Comparison of ENCODE assay signal across 16 cellular contexts in genomic region chr12:24198936-24199644, GRCh38.
A peak's percentile ranks its signal among the peaks of the same experiment; 100 is the strongest.
DNase-seq lines count a peak whose midpoint lies in the region; ATAC-seq, FAIRE-seq and TF ChIP-seq lines count a peak whose summit lies in the region.
"Had no signal": no experiment of that assay in that cellular context is flagged by ENCODE, and none has a peak within 500 bp of the region (broad histone marks: within the 10 kb centered on the region; RNA-seq: fewer than 3 reads in every experiment).

No MANE protein-coding gene starts in this region.

- no peak for DNase-seq in HTR-8/SVneo (ENCODE audit: insufficient read length, low spot score)
- DNase-seq in cerebellum (ENCODE audit: low spot score) = peak; percentile 4
- no peak for DNase-seq in activated T-cell treated with anti-CD3 and anti-CD28 coated beads, Interleukin-2, amount 50 U/mL, for 72 hours
- DNase-seq in activated CD8-positive, alpha-beta T cell treated with anti-CD3 and anti-CD28 coated beads, Interleukin-2, amount 10 ng/mL, durations not matched to agents 7 days and 5 days = no peak
- DNase-seq in gastrocnemius medialis = no peak
- DNase-seq: activated T-cell treated with anti-CD3 and anti-CD28 coated beads, Interleukin-2, amount 50 U/mL, for 24 hours; left cardiac atrium; mucosa of descending colon; NCI-H1048; occipital lobe; small intestine; stomach had no signal

- peaks cover 30% of the 10 kb centered on the region for H3K4me1 ChIP-seq in skeletal muscle satellite cell (ENCODE audit: control insufficient read depth, insufficient read depth, low read length)
- no peaks in the 10 kb centered on the region for H3K4me1 ChIP-seq in gastrocnemius medialis

- no peaks in the 10 kb centered on the region for H3K27me3 Mint-ChIP-seq in activated T-cell treated with anti-CD3 and anti-CD28 coated beads, Interleukin-2, amount 50 U/mL, for 72 hours (ENCODE audit: low read depth)
- H3K27me3 Mint-ChIP-seq in activated CD8-positive, alpha-beta T cell treated with anti-CD3 and anti-CD28 coated beads, Interleukin-2, amount 10 ng/mL, durations not matched to agents 7 days and 5 days (ENCODE audit: low read depth) = no peaks in the 10 kb centered on the region
- H3K27me3 Mint-ChIP-seq: activated T-cell treated with anti-CD3 and anti-CD28 coated beads, Interleukin-2, amount 50 U/mL, for 24 hours had no signal

- POLR2A ChIA-PET in activated CD8-positive, alpha-beta T cell treated with anti-CD3 and anti-CD28 coated beads, Interleukin-2, amount 10 ng/mL, durations not matched to agents 7 days and 5 days (lab: Charles Lee) = no interaction called here

- peak; percentile 4 for FAIRE-seq in HTR-8/SVneo (lab: Jason Lieb, UNC)
- FAIRE-seq: small intestine, TTC549 had no signal

- in situ Hi-C loops in gastrocnemius medialis (cut with MboI; ENCODE audit: low sequenced_read_pairs in 4 of 4) = no loop called here

- H3K9me3 ChIP-seq in skeletal muscle satellite cell (replicated peaks; ENCODE audit: low read length) (no peaks in the 10 kb centered on the region), gastrocnemius medialis (no peaks in the 10 kb centered on the region)
- H3K9me3 ChIP-seq: stomach, vagina had no signal

- intact Hi-C loops in gastrocnemius medialis (cut with DNase I; ENCODE audit: low total_unique reads) = no loop called here

- H3K36me3 Mint-ChIP-seq in activated T-cell treated with anti-CD3 and anti-CD28 coated beads, Interleukin-2, amount 50 U/mL, for 72 hours (ENCODE audit: insufficient read depth in 2 of 2) = no peaks in the 10 kb centered on the region
- H3K36me3 Mint-ChIP-seq in activated CD8-positive, alpha-beta T cell treated with anti-CD3 and anti-CD28 coated beads, Interleukin-2, amount 10 ng/mL, durations not matched to agents 7 days and 5 days (ENCODE audit: low read depth) = no peaks in the 10 kb centered on the region

- no peak overlapping the region for H3K27ac Mint-ChIP-seq in activated T-cell treated with anti-CD3 and anti-CD28 coated beads, Interleukin-2, amount 50 U/mL, for 72 hours
- H3K27ac Mint-ChIP-seq in activated CD8-positive, alpha-beta T cell treated with anti-CD3 and anti-CD28 coated beads, Interleukin-2, amount 10 ng/mL, durations not matched to agents 7 days and 5 days = no peak overlapping the region
- H3K27ac Mint-ChIP-seq: activated T-cell treated with anti-CD3 and anti-CD28 coated beads, Interleukin-2, amount 50 U/mL, for 24 hours had no signal

- no peak overlapping the region for H3K9ac ChIP-seq in skeletal muscle satellite cell (ENCODE audit: low read depth, low read length)

- no peaks in the 10 kb centered on the region for H3K4me1 Mint-ChIP-seq in activated T-cell treated with anti-CD3 and anti-CD28 coated beads, Interleukin-2, amount 50 U/mL, for 72 hours (ENCODE audit: low read depth)
- H3K4me1 Mint-ChIP-seq in activated CD8-positive, alpha-beta T cell treated with anti-CD3 and anti-CD28 coated beads, Interleukin-2, amount 10 ng/mL, durations not matched to agents 7 days and 5 days (ENCODE audit: low read depth) = no peaks in the 10 kb centered on the region

- H3K4me3 Mint-ChIP-seq in activated T-cell treated with anti-CD3 and anti-CD28 coated beads, Interleukin-2, amount 50 U/mL, for 72 hours = no peak overlapping the region
- no peak overlapping the region for H3K4me3 Mint-ChIP-seq in activated CD8-positive, alpha-beta T cell treated with anti-CD3 and anti-CD28 coated beads, Interleukin-2, amount 10 ng/mL, durations not matched to agents 7 days and 5 days
- H3K4me3 Mint-ChIP-seq: activated T-cell treated with anti-CD3 and anti-CD28 coated beads, Interleukin-2, amount 50 U/mL, for 24 hours had no signal

- no peak for TF ChIP-seq POLR2A in gastrocnemius medialis (IDR thresholded peaks at IDR 0.05)

- H3K4me3 ChIP-seq in skeletal muscle satellite cell (ENCODE audit: low read length) (no peak overlapping the region), gastrocnemius medialis (no peak overlapping the region)
- H3K4me3 ChIP-seq: mucosa of descending colon, stomach, vagina had no signal

- peak; percentile 37 for ATAC-seq in GM18870 (IDR thresholded peaks at IDR 0.05; ENCODE audit: unreplicated experiment)
- no peak for ATAC-seq in activated T-cell treated with anti-CD3 and anti-CD28 coated beads, Interleukin-2, amount 50 U/mL, for 72 hours (replicated peaks in 1 of 2)
- ATAC-seq in activated CD8-positive, alpha-beta T cell treated with anti-CD3 and anti-CD28 coated beads, Interleukin-2, amount 10 ng/mL, durations not matched to agents 7 days and 5 days = no peak
- ATAC-seq in gastrocnemius medialis = no peak
- ATAC-seq: mucosa of descending colon had no signal

- H3K9me3 Mint-ChIP-seq in activated T-cell treated with anti-CD3 and anti-CD28 coated beads, Interleukin-2, amount 50 U/mL, for 72 hours = peaks cover 3 to 5% of the 10 kb centered on the region in 2 donors
- no peaks in the 10 kb centered on the region for H3K9me3 Mint-ChIP-seq in activated CD8-positive, alpha-beta T cell treated with anti-CD3 and anti-CD28 coated beads, Interleukin-2, amount 10 ng/mL, durations not matched to agents 7 days and 5 days (ENCODE audit: insufficient read depth)
- H3K9me3 Mint-ChIP-seq: activated T-cell treated with anti-CD3 and anti-CD28 coated beads, Interleukin-2, amount 50 U/mL, for 24 hours had no signal

- no peak for TF ChIP-seq CTCF in gastrocnemius medialis (IDR thresholded peaks at IDR 0.05 in 4 of 5, conservative IDR thresholded peaks at IDR 0.05 in 1 of 5)

- H3K4me2 ChIP-seq in skeletal muscle satellite cell (ENCODE audit: low read length) = peak overlapping the region; percentile 59

- H3K36me3 ChIP-seq in skeletal muscle satellite cell (ENCODE audit: insufficient read depth, low read length) (no peaks in the 10 kb centered on the region), gastrocnemius medialis (no peaks in the 10 kb centered on the region)
- H3K36me3 ChIP-seq: stomach, vagina had no signal

- H3K27me3 ChIP-seq in skeletal muscle satellite cell (ENCODE audit: control insufficient read depth, insufficient read depth, low read length) (no peaks in the 10 kb centered on the region), gastrocnemius medialis (no peaks in the 10 kb centered on the region)
- H3K27me3 ChIP-seq: stomach, vagina had no signal

- no peak overlapping the region for H3K27ac ChIP-seq in gastrocnemius medialis
- H3K27ac ChIP-seq: stomach, vagina had no signal

- CTCF ChIA-PET in activated CD8-positive, alpha-beta T cell treated with anti-CD3 and anti-CD28 coated beads, Interleukin-2, amount 10 ng/mL, durations not matched to agents 7 days and 5 days (lab: Charles Lee) = no interaction called here
